Comparison of ENCODE assay signal across 8 cellular contexts in the genomic region with DNA sequence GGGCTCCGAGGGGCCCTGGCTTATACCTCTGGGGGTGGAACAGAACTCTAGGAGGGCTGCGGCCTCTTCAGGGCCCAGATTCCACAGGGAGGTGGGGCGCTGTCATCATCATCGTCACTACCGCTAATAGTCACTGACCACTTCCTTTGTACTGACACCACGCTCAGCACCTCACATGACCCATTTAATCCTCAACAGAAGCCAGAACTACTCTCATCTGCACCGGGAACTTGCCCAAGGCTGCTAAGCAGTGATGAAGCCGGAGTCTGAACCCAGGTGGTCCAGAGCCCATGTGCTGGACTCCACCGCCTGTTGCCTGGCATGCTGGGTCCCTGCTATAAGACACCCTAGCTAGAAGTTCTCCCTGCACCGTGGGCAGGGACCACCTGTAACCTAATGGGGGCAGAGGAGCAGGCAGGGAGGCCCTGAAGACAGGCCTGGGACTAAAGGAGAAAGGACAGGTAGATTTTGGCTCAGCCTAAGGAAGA. TPM values are rescaled to one million over a fixed set of nuclear protein-coding genes. Genes with fewer than 3 reads are reported as not detected.
A peak's percentile ranks its signal among the peaks of the same experiment; 100 is the strongest.
DNase-seq lines count a peak whose midpoint lies in the region; ATAC-seq lines count a peak whose summit lies in the region.
"Had no signal": no experiment of that assay in that cellular context is flagged by ENCODE, and none has a peak within 500 bp of the region (broad histone marks: within the 10 kb centered on the region; RNA-seq: fewer than 3 reads in every experiment).

No MANE protein-coding gene starts in this region.

- no peaks in the 10 kb centered on the region for H3K27me3 Mint-ChIP-seq in IgD-negative memory B cell
- H3K27me3 Mint-ChIP-seq: naive B cell had no signal

- peak overlapping the region; percentile 73 to 88 (median 83) for H3K27ac Mint-ChIP-seq in IgD-negative memory B cell

- no peaks in the 10 kb centered on the region for H3K9me3 Mint-ChIP-seq in IgD-negative memory B cell
- H3K9me3 Mint-ChIP-seq: naive B cell had no signal

- H3K36me3 Mint-ChIP-seq in IgD-negative memory B cell: no peaks in the 10 kb centered on the region
- H3K36me3 Mint-ChIP-seq: naive B cell had no signal

- no peak for ATAC-seq in HG02870 (IDR thresholded peaks at IDR 0.05; ENCODE audit: unreplicated experiment)

- H3K4me3 Mint-ChIP-seq in IgD-negative memory B cell: peak overlapping the region in 2 of 4 donors; percentile 10 to 12

- DNase-seq in activated T-cell treated with anti-CD3 and anti-CD28 coated beads for 1 hour (ENCODE audit: low read depth): peak; percentile 19
- DNase-seq in glomerular visceral epithelial cell (ENCODE audit: extremely low spot score): peak; percentile 78
- peak; percentile 64 for DNase-seq in stimulated activated CD8-positive, alpha-beta memory T cell treated with anti-CD3 and anti-CD28 coated beads, Interleukin-4, amount 100 ng/mL, for 48 hours
- no peak for DNase-seq in NCI-H1048 (lab: John Stamatoyannopoulos, UW)
- no peak for DNase-seq in superior temporal gyrus (ENCODE audit: extremely low spot score)
- DNase-seq: naive B cell had no signal

- H3K4me1 Mint-ChIP-seq in IgD-negative memory B cell: peaks cover 5 to 7% (median 7%) of the 10 kb centered on the region in 3 donors

RNA-seq across cellular contexts. Expression of gene UNC13D, which starts 12.0 kb away (rescaled TPM):
- polyA plus RNA-seq in IgD-negative memory B cell: 42.0 TPM

RNA-seq across cellular contexts. Expression of gene WBP2, which starts 22.9 kb away (rescaled TPM):
- polyA plus RNA-seq in IgD-negative memory B cell: 131 TPM

RNA-seq across cellular contexts. Expression of gene TRIM47, which starts 46.2 kb away (rescaled TPM):
- 12.4 TPM for polyA plus RNA-seq in IgD-negative memory B cell

RNA-seq across cellular contexts. Expression of gene UNK, which starts 47.6 kb away (rescaled TPM):
- 28.6 TPM for polyA plus RNA-seq in IgD-negative memory B cell

Comparison
In these comparisons a context has a peak if more than half of its experiments do, and no peak if none do; other contexts are left out.
1. DNase-seq: peak in activated T-cell treated with anti-CD3 and anti-CD28 coated beads for 1 hour (single experiment), glomerular visceral epithelial cell (single experiment) and stimulated activated CD8-positive, alpha-beta memory T cell treated with anti-CD3 and anti-CD28 coated beads, Interleukin-4, amount 100 ng/mL, for 48 hours (single experiment); none in NCI-H1048 (single experiment) and superior temporal gyrus (single experiment).